ENCODE assay signal across 1 cellular context in genomic region chr15:66505818-66506217, GRCh38.
TF ChIP-seq lines count a peak whose summit lies in the region.

No MANE protein-coding gene starts in this region.

TF ChIP-seq in IMR-90, 13 proteins besides CTCF, POLR2A, EP300 and RAD21 (continued from another document):
- TF ChIP-seq ELK1 (IDR thresholded peaks at IDR 0.05; ENCODE audit: borderline replicate concordance, low read depth, low read length) (no peak), NFE2L2 (IDR thresholded peaks at IDR 0.05; ENCODE audit: low read depth, low read length) (no peak), CEBPB (IDR thresholded peaks at IDR 0.05; ENCODE audit: low read depth, low read length) (no peak), CHD1 (IDR thresholded peaks at IDR 0.05; ENCODE audit: low read depth, low read length) (no peak), RCOR1 (IDR thresholded peaks at IDR 0.05; ENCODE audit: insufficient replicate concordance, low read length) (no peak), FOS (IDR thresholded peaks at IDR 0.05; ENCODE audit: low read depth, low read length) (no peak)
TF ChIP-seq in IMR-90: peak in this region for 0.
